15 cellular contexts compared by ENCODE assay signal in genomic region chr12:93176610-93177126, GRCh38.
DNase-seq lines count a peak whose midpoint lies in the region; ATAC-seq and TF ChIP-seq lines count a peak whose summit lies in the region.
"Had no signal": no experiment of that assay in that cellular context is flagged by ENCODE, and none has a peak within 500 bp of the region (broad histone marks: within the 10 kb centered on the region; RNA-seq: fewer than 3 reads in every experiment).

No MANE protein-coding gene starts in this region.

- no peaks in the 10 kb centered on the region for H3K9me3 Mint-ChIP-seq in T-cell
- no peaks in the 10 kb centered on the region for H3K9me3 Mint-ChIP-seq in effector memory CD8-positive, alpha-beta T cell
- H3K9me3 Mint-ChIP-seq: activated naive CD4-positive, alpha-beta T cell treated with anti-CD3 and anti-CD28 coated beads for 36 hours; central memory CD8-positive, alpha-beta T cell; stimulated activated effector memory CD8-positive, alpha-beta T cell treated with anti-CD3 and anti-CD28 coated beads, Interleukin-12 subunit alpha, Interleukin-12 subunit beta, amount 100 ng/mL, for 72 hours; T-helper 1 cell treated with Interleukin-12 subunit alpha and Interleukin-12 subunit beta and Interleukin-4 antibody, amounts not matched to agents 30 μg/mL and 1 μg/mL, for 36 hours had no signal

- H3K4me3 Mint-ChIP-seq in T-cell: no peak overlapping the region
- H3K4me3 Mint-ChIP-seq in effector memory CD8-positive, alpha-beta T cell: no peak overlapping the region
- H3K4me3 Mint-ChIP-seq: activated naive CD4-positive, alpha-beta T cell treated with anti-CD3 and anti-CD28 coated beads for 36 hours; central memory CD8-positive, alpha-beta T cell; stimulated activated effector memory CD8-positive, alpha-beta T cell treated with anti-CD3 and anti-CD28 coated beads, Interleukin-12 subunit alpha, Interleukin-12 subunit beta, amount 100 ng/mL, for 72 hours; T-helper 1 cell treated with Interleukin-12 subunit alpha and Interleukin-12 subunit beta and Interleukin-4 antibody, amounts not matched to agents 30 μg/mL and 1 μg/mL, for 36 hours had no signal

- H4K91ac ChIP-seq in mesenchymal stem cell (ENCODE audit: low read length): no peak overlapping the region

- no peak for DNase-seq in SK-N-SH
- DNase-seq in dermis blood vessel endothelial cell: peak; percentile 4
- DNase-seq in mesenchymal stem cell: peak; percentile 63
- no peak for DNase-seq in tibial artery
- no peak for DNase-seq in NCI-H748 treated with DMSO at 0.1 percent for 48 hours (lab: John Stamatoyannopoulos, UW)
- no peak for DNase-seq in T-cell
- no peak for DNase-seq in effector memory CD8-positive, alpha-beta T cell
- DNase-seq: activated naive CD4-positive, alpha-beta T cell treated with anti-CD3 and anti-CD28 coated beads for 36 hours; NCI-H2029 treated with DMSO at 0.1 percent for 48 hours; NCI-H526 had no signal

- H3K79me2 ChIP-seq in SK-N-SH (ENCODE audit: insufficient read depth): no peaks in the 10 kb centered on the region

- H3K4me1 ChIP-seq in SK-N-SH (ENCODE audit: control insufficient read depth in 1 of 2, insufficient read depth in 2 of 2, low read depth in 1 of 2, low read length in 1 of 2) (peaks cover 21 to 48% of the 10 kb centered on the region in 2 experiments), mesenchymal stem cell (ENCODE audit: control insufficient read depth, insufficient read depth, low read depth, low read length) (no peaks in the 10 kb centered on the region), tibial artery (peaks cover 0 to 38% (median 28%) of the 10 kb centered on the region in 4 donors)

- no peak overlapping the region for H3K4ac ChIP-seq in mesenchymal stem cell (ENCODE audit: low read depth in 1 of 2, low read length in 2 of 2)

- no peak overlapping the region; the same call in 1 of the 2 replicates for H2AFZ ChIP-seq in SK-N-SH (ENCODE audit: low read depth)
- no peak overlapping the region for H2AFZ ChIP-seq in mesenchymal stem cell (ENCODE audit: low read depth, low read length)

- H3K9me3 ChIP-seq in SK-N-SH: no peaks in the 10 kb centered on the region
- no peaks in the 10 kb centered on the region for H3K9me3 ChIP-seq in mesenchymal stem cell (ENCODE audit: control insufficient read depth, low read length)
- no peaks in the 10 kb centered on the region for H3K9me3 ChIP-seq in tibial artery

- no peaks in the 10 kb centered on the region for H3K36me3 Mint-ChIP-seq in T-cell
- H3K36me3 Mint-ChIP-seq in effector memory CD8-positive, alpha-beta T cell (ENCODE audit: insufficient read depth): no peaks in the 10 kb centered on the region
- H3K36me3 Mint-ChIP-seq: stimulated activated effector memory CD8-positive, alpha-beta T cell treated with anti-CD3 and anti-CD28 coated beads, Interleukin-12 subunit alpha, Interleukin-12 subunit beta, amount 100 ng/mL, for 72 hours had no signal

- peaks cover 0 to 12% (median 2%) of the 10 kb centered on the region in 3 donors for H3K4me1 Mint-ChIP-seq in T-cell
- no peaks in the 10 kb centered on the region for H3K4me1 Mint-ChIP-seq in effector memory CD8-positive, alpha-beta T cell (ENCODE audit: low read depth in 2 of 2)
- H3K4me1 Mint-ChIP-seq: central memory CD8-positive, alpha-beta T cell; stimulated activated effector memory CD8-positive, alpha-beta T cell treated with anti-CD3 and anti-CD28 coated beads, Interleukin-12 subunit alpha, Interleukin-12 subunit beta, amount 100 ng/mL, for 72 hours had no signal

- no peak overlapping the region for H2BK15ac ChIP-seq in mesenchymal stem cell (ENCODE audit: low read depth, poor library complexity, severe bottlenecking)

- TF ChIP-seq RAD21 in SK-N-SH (IDR thresholded peaks at IDR 0.05; ENCODE audit: low read length): no peak

- WGBS in SK-N-SH (ENCODE audit: low lambda C conversion rate): 59% methylated on average over 2 of the region's 2 CpGs
- WGBS in mesenchymal stem cell: 27% methylated on average over 2 of the region's 2 CpGs

- H2AK5ac ChIP-seq in mesenchymal stem cell (ENCODE audit: low read length, severe bottlenecking): no peak overlapping the region

- intact Hi-C loops in tibial artery (cut with DNase I; ENCODE audit: low total_unique reads): no loop called here

- H4K8ac ChIP-seq in mesenchymal stem cell (ENCODE audit: low read length): no peak overlapping the region

- H3K27me3 ChIP-seq in SK-N-SH (ENCODE audit: insufficient read depth) (no peaks in the 10 kb centered on the region), mesenchymal stem cell (ENCODE audit: control insufficient read depth in 1 of 2, insufficient read depth in 1 of 2, low read length in 2 of 2) (no peaks in the 10 kb centered on the region), tibial artery (no peaks in the 10 kb centered on the region)

- H3K23ac ChIP-seq in mesenchymal stem cell (ENCODE audit: low read length in 2 of 2): no peak overlapping the region

- H2BK120ac ChIP-seq in mesenchymal stem cell (ENCODE audit: low read depth, low read length): no peak overlapping the region

- CTCF ChIA-PET in SK-N-SH (lab: Yijun Ruan, JAX): no interaction called here
- CTCF ChIA-PET in T-cell (lab: Charles Lee): no interaction called here

- POLR2A ChIA-PET in SK-N-SH (lab: Yijun Ruan, JAX): no interaction called here
- POLR2A ChIA-PET in T-cell (lab: Charles Lee): no interaction called here

- H3K27ac ChIP-seq in SK-N-SH (ENCODE audit: low read depth in 2 of 2, low read length in 1 of 2) (peak overlapping the region; percentile 90 to 96), mesenchymal stem cell (ENCODE audit: low read length, poor library complexity, severe bottlenecking) (no peak overlapping the region), tibial artery (peak overlapping the region; percentile 64 to 67)

- no peaks in the 10 kb centered on the region for H3K27me3 Mint-ChIP-seq in T-cell
- H3K27me3 Mint-ChIP-seq in effector memory CD8-positive, alpha-beta T cell: peaks cover 0 to 6% of the 10 kb centered on the region in 2 donors
- H3K27me3 Mint-ChIP-seq: central memory CD8-positive, alpha-beta T cell had no signal

- H3K18ac ChIP-seq in mesenchymal stem cell (ENCODE audit: low read depth in 1 of 2, low read length in 2 of 2): no peak overlapping the region

- TF ChIP-seq EP300 in SK-N-SH (IDR thresholded peaks at IDR 0.05; ENCODE audit: borderline replicate concordance in 1 of 2, low read depth in 1 of 2, low read length in 1 of 2): no peak

- ATAC-seq in SK-N-SH treated with all-trans-retinoic acid at 6 μM for 48 hours (no peak; the same call in 2 of the 3 replicates), T-cell (replicated peaks in 1 of 4) (no peak)
- ATAC-seq in effector memory CD8-positive, alpha-beta T cell (replicated peaks): no peak
- ATAC-seq: stimulated activated effector memory CD8-positive, alpha-beta T cell treated with anti-CD3 and anti-CD28 coated beads, Interleukin-12 subunit alpha, Interleukin-12 subunit beta, amount 100 ng/mL, for 72 hours had no signal

- H2BK12ac ChIP-seq in mesenchymal stem cell (ENCODE audit: low read length in 2 of 2): peak overlapping the region in 1 of 2 experiments; percentile 11

- no peak for TF ChIP-seq CTCF in SK-N-SH (IDR thresholded peaks at IDR 0.05)
- no peak for TF ChIP-seq CTCF in tibial artery (IDR thresholded peaks at IDR 0.05)

- H3K36me3 ChIP-seq in SK-N-SH (replicated peaks in 1 of 2; ENCODE audit: control insufficient read depth in 1 of 2, insufficient read depth in 2 of 2, low read length in 1 of 2) (no peaks in the 10 kb centered on the region), mesenchymal stem cell (ENCODE audit: control insufficient read depth in 1 of 2, insufficient read depth in 2 of 2, low read depth in 1 of 2, low read length in 2 of 2) (no peaks in the 10 kb centered on the region), tibial artery (no peaks in the 10 kb centered on the region)

- H4K20me1 ChIP-seq in SK-N-SH (ENCODE audit: insufficient read depth): no peaks in the 10 kb centered on the region

- H2BK5ac ChIP-seq in mesenchymal stem cell (ENCODE audit: low read depth, low read length, poor library complexity, severe bottlenecking): no peak overlapping the region

- H3K79me1 ChIP-seq in mesenchymal stem cell (replicated peaks; ENCODE audit: low read length, poor library complexity, severe bottlenecking): no peaks in the 10 kb centered on the region

- H3K14ac ChIP-seq in mesenchymal stem cell (ENCODE audit: low read length in 2 of 2): no peak overlapping the region

- no peak overlapping the region for H3K27ac Mint-ChIP-seq in T-cell
- H3K27ac Mint-ChIP-seq in effector memory CD8-positive, alpha-beta T cell: no peak overlapping the region
- H3K27ac Mint-ChIP-seq: activated naive CD4-positive, alpha-beta T cell treated with anti-CD3 and anti-CD28 coated beads for 36 hours; stimulated activated effector memory CD8-positive, alpha-beta T cell treated with anti-CD3 and anti-CD28 coated beads, Interleukin-12 subunit alpha, Interleukin-12 subunit beta, amount 100 ng/mL, for 72 hours; T-helper 1 cell treated with Interleukin-12 subunit alpha and Interleukin-12 subunit beta and Interleukin-4 antibody, amounts not matched to agents 30 μg/mL and 1 μg/mL, for 36 hours had no signal

- H3F3A ChIP-seq in SK-N-SH (replicated peaks; ENCODE audit: insufficient read depth): peaks cover 29% of the 10 kb centered on the region

- peak overlapping the region; percentile 51; the same call in 1 of the 2 replicates for H3K4me2 ChIP-seq in SK-N-SH
- no peak overlapping the region for H3K4me2 ChIP-seq in mesenchymal stem cell (ENCODE audit: low read length, poor library complexity, severe bottlenecking)

- H3K9me2 ChIP-seq in SK-N-SH: no peaks in the 10 kb centered on the region

- H3K9ac ChIP-seq in SK-N-SH (no peak overlapping the region), mesenchymal stem cell (ENCODE audit: low read length) (peak overlapping the region; percentile 71)

- H3K4me3 ChIP-seq in SK-N-SH (ENCODE audit: low read depth in 2 of 2, low read length in 1 of 2) (no peak overlapping the region), mesenchymal stem cell (ENCODE audit: insufficient read depth in 1 of 2, low read depth in 1 of 2, low read length in 2 of 2) (peak overlapping the region in 1 of 2 experiments; percentile 15), tibial artery (no peak overlapping the region)
- H3K4me3 ChIP-seq: lung had no signal

TF ChIP-seq in SK-N-SH, 30 proteins besides CTCF, POLR2A, EP300 and RAD21 (continues in another document):
- TF ChIP-seq FOXM1 (IDR thresholded peaks at IDR 0.05; ENCODE audit: low read depth) (no peak), FOSL2 (IDR thresholded peaks at IDR 0.05; ENCODE audit: borderline replicate concordance, low read depth) (no peak), CHD2 (IDR thresholded peaks at IDR 0.05; ENCODE audit: low read length, partially characterized antibody) (no peak), YY1 (IDR thresholded peaks at IDR 0.05; ENCODE audit: low read depth) (no peak), ELF1 (IDR thresholded peaks at IDR 0.05) (no peak)

TF ChIP-seq in SK-N-SH treated with all-trans-retinoic acid at 6 μM for 48 hours, 23 proteins besides CTCF, POLR2A, EP300 and RAD21 (continues in another document):
- TF ChIP-seq ZNF565 (CRISPR knock-in tag; conservative IDR thresholded peaks at IDR 0.05; ENCODE audit: low read depth) (no peak), ZFP3 (CRISPR knock-in tag; IDR thresholded peaks at IDR 0.05) (no peak), ESRRG (CRISPR knock-in tag; IDR thresholded peaks at IDR 0.05) (no peak), SNAI2 (CRISPR knock-in tag; IDR thresholded peaks at IDR 0.05) (no peak), CSDC2 (CRISPR knock-in tag; IDR thresholded peaks at IDR 0.05) (no peak), ZNF8 (CRISPR knock-in tag; IDR thresholded peaks at IDR 0.05) (no peak)

Comparison
In these comparisons a context has a peak if more than half of its experiments do, and no peak if none do; other contexts are left out.
1. DNase-seq: peak in dermis blood vessel endothelial cell (single experiment) and mesenchymal stem cell (single experiment); none in SK-N-SH (single experiment), tibial artery (0 of 2), NCI-H748 treated with DMSO at 0.1 percent for 48 hours (single experiment), T-cell (0 of 34) and effector memory CD8-positive, alpha-beta T cell (0 of 3).